ENCODE assay signal across 8 cellular contexts in the genomic region with DNA sequence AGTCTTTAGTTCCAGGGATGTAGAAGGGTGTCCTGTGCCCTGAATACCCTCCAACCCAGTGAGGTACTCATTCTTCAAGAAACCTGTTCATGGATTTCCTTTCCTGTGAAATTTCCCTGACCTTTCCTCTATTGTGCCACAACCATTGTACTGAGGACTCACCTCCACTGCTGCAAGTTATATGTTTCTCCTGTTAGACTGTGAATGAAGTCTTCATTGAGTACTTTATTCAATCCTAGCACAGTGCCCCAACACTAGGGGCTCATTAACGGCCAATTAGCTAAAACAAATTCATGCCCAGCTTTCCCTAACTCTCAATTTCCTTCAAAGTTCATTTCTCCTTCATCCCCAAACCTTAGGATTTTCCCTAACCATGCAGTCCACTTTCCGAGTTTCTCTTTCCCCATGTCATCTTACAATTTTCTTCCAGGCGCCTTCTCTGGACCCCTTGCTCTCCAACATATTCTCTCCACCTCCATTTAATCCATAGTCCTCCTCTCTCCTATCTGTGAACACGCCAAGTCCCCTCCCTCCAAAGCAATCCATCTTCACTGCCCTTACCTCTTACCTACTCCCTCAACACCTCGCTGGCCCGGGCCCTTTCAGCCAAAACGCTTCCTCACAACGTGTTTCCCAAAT. TPM values are rescaled to one million over a fixed set of nuclear protein-coding genes. Genes with fewer than 3 reads are reported as not detected.
DNase-seq lines count a peak whose midpoint lies in the region; ATAC-seq, FAIRE-seq and TF ChIP-seq lines count a peak whose summit lies in the region.

No MANE protein-coding gene starts in this region.

- peak overlapping the region; percentile 92 for H3K4me3 ChIP-seq in GM08714 (ENCODE audit: low read length)
- peak overlapping the region; percentile 100 for H3K4me3 ChIP-seq in OCI-LY1 (ENCODE audit: low read depth, low read length, poor library complexity, severe bottlenecking)
- peak overlapping the region; percentile 89 for H3K4me3 ChIP-seq in epithelial cell of esophagus (ENCODE audit: low read length)
- peak overlapping the region; percentile 58 to 98 (median 91) for H3K4me3 ChIP-seq in pancreas

- no peaks in the 10 kb centered on the region for H3F3A ChIP-seq in OCI-LY1 (ENCODE audit: insufficient read depth, low read length)

- H3K9ac ChIP-seq in OCI-LY1 (ENCODE audit: low read length): peak overlapping the region; percentile 96

- no peak overlapping the region for H2AFZ ChIP-seq in OCI-LY1 (ENCODE audit: low read length)

- H4K20me1 ChIP-seq in OCI-LY1 (ENCODE audit: insufficient read depth, low read length): no peaks in the 10 kb centered on the region

- DNase-seq in epithelial cell of esophagus (ENCODE audit: low read depth) (no peak), pancreas (no peak), HUDEP-2 (lab: John Stamatoyannopoulos, UW; ENCODE audit: unreplicated experiment in 76 of 76) (no peak), GM19238 (ENCODE audit: insufficient read length, low spot score) (no peak), cerebellar cortex (ENCODE audit: low spot score) (no peak)

- H3K27me3 ChIP-seq in OCI-LY1 (ENCODE audit: insufficient read depth, low read length) (no peaks in the 10 kb centered on the region), pancreas (no peaks in the 10 kb centered on the region)

- peak overlapping the region; percentile 91 for H3K4me2 ChIP-seq in OCI-LY1 (ENCODE audit: low read length)

- no peak for FAIRE-seq in pancreas (lab: Jason Lieb, UNC)

- peaks cover 25% of the 10 kb centered on the region; the same call in 1 of the 2 replicates for H3K36me3 ChIP-seq in OCI-LY1 (ENCODE audit: insufficient read depth, low read length)
- no peaks in the 10 kb centered on the region for H3K36me3 ChIP-seq in pancreas

- H3K9me3 ChIP-seq in OCI-LY1 (ENCODE audit: low read length): no peaks in the 10 kb centered on the region
- no peaks in the 10 kb centered on the region for H3K9me3 ChIP-seq in pancreas

- H3K9me2 ChIP-seq in OCI-LY1 (ENCODE audit: low read depth, low read length): no peaks in the 10 kb centered on the region

- ATAC-seq in pancreas (no peak), GM19455 (IDR thresholded peaks at IDR 0.05; ENCODE audit: unreplicated experiment) (no peak)

- peak overlapping the region; percentile 38 for H3K27ac ChIP-seq in OCI-LY1 (ENCODE audit: low read depth, low read length, poor library complexity, severe bottlenecking)
- peak overlapping the region in 3 of 4 donors; percentile 63 to 97 (median 94) for H3K27ac ChIP-seq in pancreas

- no peak for TF ChIP-seq CTCF in OCI-LY1 (IDR thresholded peaks at IDR 0.05; ENCODE audit: low read length)
- TF ChIP-seq CTCF in epithelial cell of esophagus (IDR thresholded peaks at IDR 0.05; ENCODE audit: insufficient read depth, low read depth, low read length, missing control alignments): no peak
- no peak for TF ChIP-seq CTCF in pancreas (IDR thresholded peaks at IDR 0.05)

- peaks cover 58% of the 10 kb centered on the region for H3K79me2 ChIP-seq in OCI-LY1 (ENCODE audit: insufficient read depth, low read length)

- WGBS in pancreas, 2 donors: 1 to 2% methylated on average over 8 of the region's 8 CpGs

- intact Hi-C loops in pancreas (cut with DNase I): no loop called here

- H3K4me1 ChIP-seq in OCI-LY1 (ENCODE audit: insufficient read depth, low read length, severe bottlenecking) (peaks cover 48% of the 10 kb centered on the region), pancreas (peaks cover 7 to 21% (median 17%) of the 10 kb centered on the region in 3 donors)

RNA-seq across cellular contexts. Expression of gene TRIM33, which starts 1.3 kb away (rescaled TPM):
- 10 to 100 TPM; 12.0 to 19.1 (median 15.6) TPM for total RNA-seq in pancreas
- polyA plus RNA-seq in pancreas: 10 to 100 TPM in 1 of 2 donors, 1 to 10 TPM in 1; 8.6 to 19.1 TPM
